7 cellular contexts compared by ENCODE assay signal in the genomic region with DNA sequence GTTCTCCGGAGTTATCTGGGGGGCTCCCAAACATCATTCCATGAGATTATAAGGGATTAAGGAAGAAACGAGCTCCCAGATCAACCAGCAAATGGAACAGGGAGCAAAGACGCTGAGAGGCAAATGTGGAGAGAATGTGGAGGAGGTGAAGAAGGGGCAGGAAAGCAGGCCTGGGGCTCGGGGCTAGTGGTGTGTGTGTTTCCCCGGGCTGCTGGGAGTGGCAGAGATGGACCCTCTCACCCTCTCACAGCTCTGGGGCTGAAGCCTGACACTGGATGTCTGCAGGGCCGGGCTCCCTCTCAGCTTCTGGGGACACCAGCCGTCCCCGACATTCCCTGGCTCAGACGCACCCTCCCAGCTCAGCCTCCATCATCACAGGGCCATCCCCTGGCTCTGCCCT.
"Had no signal": no experiment of that assay in that cellular context is flagged by ENCODE, and none has a peak within 500 bp of the region (broad histone marks: within the 10 kb centered on the region; RNA-seq: fewer than 3 reads in every experiment).

No MANE protein-coding gene starts in this region.

- DNase-seq: GOT3, H7, HFFc6, IMR-90 had no signal

- H3K4me3 Mint-ChIP-seq: HFFc6 had no signal

- H3K4me3 ChIP-seq: HAP-1, K562 had no signal

- ATAC-seq: HCT116, K562 had no signal

- H3K27ac Mint-ChIP-seq: HFFc6 had no signal

- H3K4me1 ChIP-seq: HAP-1 had no signal

- H3K36me3 ChIP-seq: HAP-1 had no signal

- H3K9me3 ChIP-seq: HAP-1 had no signal
